Comparison of ENCODE assay signal across 22 cellular contexts in genomic region chr11:33059331-33060007, GRCh38. TPM values are rescaled to one million over a fixed set of nuclear protein-coding genes. Genes with fewer than 3 reads are reported as not detected.
DNase-seq lines count a peak whose midpoint lies in the region; ATAC-seq and TF ChIP-seq lines count a peak whose summit lies in the region.
"Had no signal": no experiment of that assay in that cellular context is flagged by ENCODE, and none has a peak within 500 bp of the region (broad histone marks: within the 10 kb centered on the region; RNA-seq: fewer than 3 reads in every experiment).

No MANE protein-coding gene starts in this region.

- H3K27ac ChIP-seq in epithelial cell of prostate: peak overlapping the region; percentile 92
- H3K27ac ChIP-seq: parathyroid adenoma, testis had no signal

- peaks cover 77% of the 10 kb centered on the region for H3K4me1 Mint-ChIP-seq in HFFc6 (ENCODE audit: low read depth)
- peaks cover 26% of the 10 kb centered on the region for H3K4me1 Mint-ChIP-seq in activated naive CD8-positive, alpha-beta T cell (ENCODE audit: low read depth)
- peaks cover 21% of the 10 kb centered on the region for H3K4me1 Mint-ChIP-seq in stimulated activated memory B cell treated with anti-CD40 and anti-IgM and Interleukin-4, amounts not matched to agents 10 μg/mL and 1 μg/mL and 100 μg/mL, for 72 hours

- H3K27ac Mint-ChIP-seq in HFFc6: peak overlapping the region; percentile 15; the same call in 1 of the 2 replicates
- H3K27ac Mint-ChIP-seq in activated naive CD8-positive, alpha-beta T cell: peak overlapping the region; percentile 55
- H3K27ac Mint-ChIP-seq in stimulated activated memory B cell treated with anti-CD40 and anti-IgM and Interleukin-4, amounts not matched to agents 10 μg/mL and 1 μg/mL and 100 μg/mL, for 72 hours: peak overlapping the region; percentile 20
- H3K27ac Mint-ChIP-seq: activated CD4-positive, alpha-beta T cell treated with anti-CD3 and anti-CD28 coated beads, Interleukin-2, amount 10 ng/mL, durations not matched to agents 7 days and 5 days had no signal

- no peaks in the 10 kb centered on the region for H3K9me3 Mint-ChIP-seq in HFFc6
- H3K9me3 Mint-ChIP-seq in activated naive CD8-positive, alpha-beta T cell (ENCODE audit: low read depth): no peaks in the 10 kb centered on the region
- H3K9me3 Mint-ChIP-seq in stimulated activated memory B cell treated with anti-CD40 and anti-IgM and Interleukin-4, amounts not matched to agents 10 μg/mL and 1 μg/mL and 100 μg/mL, for 72 hours: no peaks in the 10 kb centered on the region
- H3K9me3 Mint-ChIP-seq: activated CD4-positive, alpha-beta T cell treated with anti-CD3 and anti-CD28 coated beads, Interleukin-2, amount 10 ng/mL, durations not matched to agents 7 days and 5 days; natural killer cell treated with Interleukin-12 subunit alpha and Interleukin-12 subunit beta and Interleukin-15 and Interleukin-18, amount 100 ng/mL, for 72 hours; T-cell had no signal

- no peak overlapping the region for H3K4me3 Mint-ChIP-seq in HFFc6
- no peak overlapping the region for H3K4me3 Mint-ChIP-seq in activated naive CD8-positive, alpha-beta T cell
- H3K4me3 Mint-ChIP-seq in stimulated activated memory B cell treated with anti-CD40 and anti-IgM and Interleukin-4, amounts not matched to agents 10 μg/mL and 1 μg/mL and 100 μg/mL, for 72 hours: no peak overlapping the region
- H3K4me3 Mint-ChIP-seq: activated CD4-positive, alpha-beta T cell treated with anti-CD3 and anti-CD28 coated beads, Interleukin-2, amount 10 ng/mL, durations not matched to agents 7 days and 5 days; natural killer cell treated with Interleukin-12 subunit alpha and Interleukin-12 subunit beta and Interleukin-15 and Interleukin-18, amount 100 ng/mL, for 72 hours; T-cell had no signal

- peaks cover 46% of the 10 kb centered on the region for H3K36me3 Mint-ChIP-seq in HFFc6 (ENCODE audit: low read depth)
- peaks cover 24% of the 10 kb centered on the region for H3K36me3 Mint-ChIP-seq in activated naive CD8-positive, alpha-beta T cell
- peaks cover 52% of the 10 kb centered on the region for H3K36me3 Mint-ChIP-seq in stimulated activated memory B cell treated with anti-CD40 and anti-IgM and Interleukin-4, amounts not matched to agents 10 μg/mL and 1 μg/mL and 100 μg/mL, for 72 hours

- TF ChIP-seq CTCF in HFFc6 (IDR thresholded peaks at IDR 0.05): no peak

- DNase-seq in HFFc6 (no peak), epithelial cell of prostate (ENCODE audit: low read depth, low spot score) (no peak), iPS-NIHi7 (ENCODE audit: extremely low spot score) (no peak), NOMO-1 (lab: John Stamatoyannopoulos, UW; ENCODE audit: unreplicated experiment in 2 of 2) (no peak)
- DNase-seq in activated CD4-positive, alpha-beta T cell treated with anti-CD3 and anti-CD28 coated beads for 4 hours: no peak
- DNase-seq: activated CD4-positive, alpha-beta T cell treated with anti-CD3 and anti-CD28 coated beads, Interleukin-2, amount 10 ng/mL, durations not matched to agents 7 days and 5 days; activated CD8-positive, alpha-beta memory T cell treated with anti-CD3 and anti-CD28 coated beads, Interleukin-2, amount 50 U/mL, for 4 hours; activated effector memory CD4-positive, alpha-beta T cell treated with anti-CD3 and anti-CD28 coated beads, Interleukin-2, amount 50 U/mL, for 16 hours; amniotic stem cell; caudate nucleus; DMS79; HCEC 1CT; left cardiac atrium; mesendoderm; NCI-H1105 treated with DMSO at 0.1 percent for 48 hours; T-cell; testis had no signal

- no peak for ATAC-seq in stimulated activated memory B cell treated with anti-CD40 and anti-IgM and Interleukin-4, amounts not matched to agents 10 μg/mL and 1 μg/mL and 100 μg/mL, for 72 hours
- ATAC-seq in GM21423 (IDR thresholded peaks at IDR 0.05; ENCODE audit: unreplicated experiment): no peak
- ATAC-seq: left cardiac atrium; natural killer cell treated with Interleukin-12 subunit alpha and Interleukin-12 subunit beta and Interleukin-15 and Interleukin-18, amount 100 ng/mL, for 72 hours; T-cell had no signal

- H3K27me3 Mint-ChIP-seq in HFFc6 (ENCODE audit: insufficient read depth): peaks cover 2% of the 10 kb centered on the region
- no peaks in the 10 kb centered on the region for H3K27me3 Mint-ChIP-seq in activated naive CD8-positive, alpha-beta T cell
- no peaks in the 10 kb centered on the region for H3K27me3 Mint-ChIP-seq in stimulated activated memory B cell treated with anti-CD40 and anti-IgM and Interleukin-4, amounts not matched to agents 10 μg/mL and 1 μg/mL and 100 μg/mL, for 72 hours
- H3K27me3 Mint-ChIP-seq: activated CD4-positive, alpha-beta T cell treated with anti-CD3 and anti-CD28 coated beads, Interleukin-2, amount 10 ng/mL, durations not matched to agents 7 days and 5 days; natural killer cell treated with Interleukin-12 subunit alpha and Interleukin-12 subunit beta and Interleukin-15 and Interleukin-18, amount 100 ng/mL, for 72 hours; T-cell had no signal

RNA-seq across cellular contexts. Expression of gene TCP11L1, which starts 20.1 kb away (rescaled TPM):
- total RNA-seq in HFFc6 (2021; fragmentation: NEBNext Ultra II Directional; extraction: Animal tissue kit (Norgen Biotek cat#: 25700)): 10 to 100 TPM; 34.9 to 38.7 (median 36.9) TPM

RNA-seq across cellular contexts. Expression of gene DEPDC7, which starts 43.8 kb away (rescaled TPM):
- total RNA-seq in HFFc6 (2021; fragmentation: NEBNext Ultra II Directional; extraction: Animal tissue kit (Norgen Biotek cat#: 25700)): 10 to 100 TPM; 14.5 to 19.1 (median 14.9) TPM
